2 cellular contexts compared by ENCODE assay signal in the genomic region with DNA sequence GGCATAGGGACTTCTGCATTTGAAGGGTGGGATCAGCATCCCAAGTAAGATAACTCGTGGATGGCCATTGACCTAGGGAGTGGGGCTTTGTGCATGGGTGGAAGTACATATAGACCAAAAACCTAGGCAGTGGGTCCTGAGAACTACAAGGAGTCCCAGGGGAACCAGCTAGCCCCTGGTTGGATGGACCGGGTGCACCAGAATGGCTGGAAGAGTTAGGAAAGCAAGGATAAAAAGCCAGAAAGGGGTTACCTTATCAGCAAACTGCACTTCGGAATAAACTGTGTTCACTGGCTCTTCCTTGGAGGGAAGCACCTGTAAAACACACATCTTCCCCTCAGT.
A peak's percentile ranks its signal among the peaks of the same experiment; 100 is the strongest.
TF ChIP-seq lines count a peak whose summit lies in the region.

No MANE protein-coding gene starts in this region.

TF ChIP-seq in GM12891, 5 proteins besides CTCF, POLR2A, EP300 and RAD21:
- TF ChIP-seq POU2F2 (IDR thresholded peaks at IDR 0.05; ENCODE audit: low read depth, low read length) (no peak), POLR2AphosphoS5 (IDR thresholded peaks at IDR 0.05; ENCODE audit: low read depth, low read length) (no peak), PAX5 (IDR thresholded peaks at IDR 0.05; ENCODE audit: insufficient read depth, low read length, severe bottlenecking) (no peak), TAF1 (IDR thresholded peaks at IDR 0.05; ENCODE audit: low read depth, low read length) (no peak), SPI1 (IDR thresholded peaks at IDR 0.05; ENCODE audit: low read depth, low read length) (no peak)

TF ChIP-seq in GM12878, 131 proteins besides CTCF, POLR2A, EP300 and RAD21 (continues in another document):
- TF ChIP-seq IKZF1 (conservative IDR thresholded peaks at IDR 0.05) (peak; percentile 59), JUND (IDR thresholded peaks at IDR 0.05; ENCODE audit: low read depth, low read length) (no peak), RUNX3 (IDR thresholded peaks at IDR 0.05; ENCODE audit: low read length) (no peak), WRNIP1 (IDR thresholded peaks at IDR 0.05; ENCODE audit: borderline replicate concordance, low read depth, low read length) (no peak), NRF1 (conservative IDR thresholded peaks at IDR 0.05; ENCODE audit: low read depth, low read length) (no peak), MTA3 (IDR thresholded peaks at IDR 0.05; ENCODE audit: borderline replicate concordance, low read length) (no peak), CHD1 (IDR thresholded peaks at IDR 0.05; ENCODE audit: low read depth, low read length) (no peak), DPF2 (IDR thresholded peaks at IDR 0.05) (no peak), JUNB (IDR thresholded peaks at IDR 0.05) (no peak), ZZZ3 (IDR thresholded peaks at IDR 0.05; ENCODE audit: control insufficient read depth, insufficient read length, low read depth) (no peak), ZNF24 (IDR thresholded peaks at IDR 0.05) (no peak), YY1 (IDR thresholded peaks at IDR 0.05; ENCODE audit: low read depth, low read length) (no peak), TCF7 (IDR thresholded peaks at IDR 0.05; ENCODE audit: borderline replicate concordance) (no peak), ZNF384 (IDR thresholded peaks at IDR 0.05; ENCODE audit: borderline replicate concordance, low read depth, low read length) (no peak), SREBF1 (IDR thresholded peaks at IDR 0.05; ENCODE audit: low read length) (no peak), GABPA (IDR thresholded peaks at IDR 0.05; ENCODE audit: low read depth) (no peak), PML (IDR thresholded peaks at IDR 0.05; ENCODE audit: low read length) (no peak), EED (IDR thresholded peaks at IDR 0.05; ENCODE audit: low read depth) (no peak; the same call in 1 of the 2 replicates), TAF1 (IDR thresholded peaks at IDR 0.05; ENCODE audit: borderline replicate concordance, low read depth, low read length) (no peak), NFXL1 (IDR thresholded peaks at IDR 0.05; ENCODE audit: borderline replicate concordance) (no peak), STAT1 (conservative IDR thresholded peaks at IDR 0.05) (no peak), CREM (IDR thresholded peaks at IDR 0.05; ENCODE audit: low read depth) (no peak), SUPT20H (IDR thresholded peaks at IDR 0.05; ENCODE audit: borderline replicate concordance, control insufficient read depth, low read depth, low read length) (no peak), NR2C1 (IDR thresholded peaks at IDR 0.05) (no peak)
- TF ChIP-seq, protein P1, sequence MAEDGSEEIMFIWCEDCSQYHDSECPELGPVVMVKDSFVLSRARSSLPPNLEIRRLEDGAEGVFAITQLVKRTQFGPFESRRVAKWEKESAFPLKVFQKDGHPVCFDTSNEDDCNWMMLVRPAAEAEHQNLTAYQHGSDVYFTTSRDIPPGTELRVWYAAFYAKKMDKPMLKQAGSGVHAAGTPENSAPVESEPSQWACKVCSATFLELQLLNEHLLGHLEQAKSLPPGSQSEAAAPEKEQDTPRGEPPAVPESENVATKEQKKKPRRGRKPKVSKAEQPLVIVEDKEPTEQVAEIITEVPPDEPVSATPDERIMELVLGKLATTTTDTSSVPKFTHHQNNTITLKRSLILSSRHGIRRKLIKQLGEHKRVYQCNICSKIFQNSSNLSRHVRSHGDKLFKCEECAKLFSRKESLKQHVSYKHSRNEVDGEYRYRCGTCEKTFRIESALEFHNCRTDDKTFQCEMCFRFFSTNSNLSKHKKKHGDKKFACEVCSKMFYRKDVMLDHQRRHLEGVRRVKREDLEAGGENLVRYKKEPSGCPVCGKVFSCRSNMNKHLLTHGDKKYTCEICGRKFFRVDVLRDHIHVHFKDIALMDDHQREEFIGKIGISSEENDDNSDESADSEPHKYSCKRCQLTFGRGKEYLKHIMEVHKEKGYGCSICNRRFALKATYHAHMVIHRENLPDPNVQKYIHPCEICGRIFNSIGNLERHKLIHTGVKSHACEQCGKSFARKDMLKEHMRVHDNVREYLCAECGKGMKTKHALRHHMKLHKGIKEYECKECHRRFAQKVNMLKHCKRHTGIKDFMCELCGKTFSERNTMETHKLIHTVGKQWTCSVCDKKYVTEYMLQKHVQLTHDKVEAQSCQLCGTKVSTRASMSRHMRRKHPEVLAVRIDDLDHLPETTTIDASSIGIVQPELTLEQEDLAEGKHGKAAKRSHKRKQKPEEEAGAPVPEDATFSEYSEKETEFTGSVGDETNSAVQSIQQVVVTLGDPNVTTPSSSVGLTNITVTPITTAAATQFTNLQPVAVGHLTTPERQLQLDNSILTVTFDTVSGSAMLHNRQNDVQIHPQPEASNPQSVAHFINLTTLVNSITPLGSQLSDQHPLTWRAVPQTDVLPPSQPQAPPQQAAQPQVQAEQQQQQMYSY (CRISPR knock-in tag; IDR thresholded peaks at IDR 0.05): no peak
- TF ChIP-seq, protein P2, sequence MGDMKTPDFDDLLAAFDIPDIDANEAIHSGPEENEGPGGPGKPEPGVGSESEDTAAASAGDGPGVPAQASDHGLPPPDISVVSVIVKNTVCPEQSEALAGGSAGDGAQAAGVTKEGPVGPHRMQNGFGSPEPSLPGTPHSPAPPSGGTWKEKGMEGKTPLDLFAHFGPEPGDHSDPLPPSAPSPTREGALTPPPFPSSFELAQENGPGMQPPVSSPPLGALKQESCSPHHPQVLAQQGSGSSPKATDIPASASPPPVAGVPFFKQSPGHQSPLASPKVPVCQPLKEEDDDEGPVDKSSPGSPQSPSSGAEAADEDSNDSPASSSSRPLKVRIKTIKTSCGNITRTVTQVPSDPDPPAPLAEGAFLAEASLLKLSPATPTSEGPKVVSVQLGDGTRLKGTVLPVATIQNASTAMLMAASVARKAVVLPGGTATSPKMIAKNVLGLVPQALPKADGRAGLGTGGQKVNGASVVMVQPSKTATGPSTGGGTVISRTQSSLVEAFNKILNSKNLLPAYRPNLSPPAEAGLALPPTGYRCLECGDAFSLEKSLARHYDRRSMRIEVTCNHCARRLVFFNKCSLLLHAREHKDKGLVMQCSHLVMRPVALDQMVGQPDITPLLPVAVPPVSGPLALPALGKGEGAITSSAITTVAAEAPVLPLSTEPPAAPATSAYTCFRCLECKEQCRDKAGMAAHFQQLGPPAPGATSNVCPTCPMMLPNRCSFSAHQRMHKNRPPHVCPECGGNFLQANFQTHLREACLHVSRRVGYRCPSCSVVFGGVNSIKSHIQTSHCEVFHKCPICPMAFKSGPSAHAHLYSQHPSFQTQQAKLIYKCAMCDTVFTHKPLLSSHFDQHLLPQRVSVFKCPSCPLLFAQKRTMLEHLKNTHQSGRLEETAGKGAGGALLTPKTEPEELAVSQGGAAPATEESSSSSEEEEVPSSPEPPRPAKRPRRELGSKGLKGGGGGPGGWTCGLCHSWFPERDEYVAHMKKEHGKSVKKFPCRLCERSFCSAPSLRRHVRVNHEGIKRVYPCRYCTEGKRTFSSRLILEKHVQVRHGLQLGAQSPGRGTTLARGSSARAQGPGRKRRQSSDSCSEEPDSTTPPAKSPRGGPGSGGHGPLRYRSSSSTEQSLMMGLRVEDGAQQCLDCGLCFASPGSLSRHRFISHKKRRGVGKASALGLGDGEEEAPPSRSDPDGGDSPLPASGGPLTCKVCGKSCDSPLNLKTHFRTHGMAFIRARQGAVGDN (IDR thresholded peaks at IDR 0.05): 0 out of 2 replicates have a peak, but pooled peaks have one; percentile 10
- TF ChIP-seq, protein P3, sequence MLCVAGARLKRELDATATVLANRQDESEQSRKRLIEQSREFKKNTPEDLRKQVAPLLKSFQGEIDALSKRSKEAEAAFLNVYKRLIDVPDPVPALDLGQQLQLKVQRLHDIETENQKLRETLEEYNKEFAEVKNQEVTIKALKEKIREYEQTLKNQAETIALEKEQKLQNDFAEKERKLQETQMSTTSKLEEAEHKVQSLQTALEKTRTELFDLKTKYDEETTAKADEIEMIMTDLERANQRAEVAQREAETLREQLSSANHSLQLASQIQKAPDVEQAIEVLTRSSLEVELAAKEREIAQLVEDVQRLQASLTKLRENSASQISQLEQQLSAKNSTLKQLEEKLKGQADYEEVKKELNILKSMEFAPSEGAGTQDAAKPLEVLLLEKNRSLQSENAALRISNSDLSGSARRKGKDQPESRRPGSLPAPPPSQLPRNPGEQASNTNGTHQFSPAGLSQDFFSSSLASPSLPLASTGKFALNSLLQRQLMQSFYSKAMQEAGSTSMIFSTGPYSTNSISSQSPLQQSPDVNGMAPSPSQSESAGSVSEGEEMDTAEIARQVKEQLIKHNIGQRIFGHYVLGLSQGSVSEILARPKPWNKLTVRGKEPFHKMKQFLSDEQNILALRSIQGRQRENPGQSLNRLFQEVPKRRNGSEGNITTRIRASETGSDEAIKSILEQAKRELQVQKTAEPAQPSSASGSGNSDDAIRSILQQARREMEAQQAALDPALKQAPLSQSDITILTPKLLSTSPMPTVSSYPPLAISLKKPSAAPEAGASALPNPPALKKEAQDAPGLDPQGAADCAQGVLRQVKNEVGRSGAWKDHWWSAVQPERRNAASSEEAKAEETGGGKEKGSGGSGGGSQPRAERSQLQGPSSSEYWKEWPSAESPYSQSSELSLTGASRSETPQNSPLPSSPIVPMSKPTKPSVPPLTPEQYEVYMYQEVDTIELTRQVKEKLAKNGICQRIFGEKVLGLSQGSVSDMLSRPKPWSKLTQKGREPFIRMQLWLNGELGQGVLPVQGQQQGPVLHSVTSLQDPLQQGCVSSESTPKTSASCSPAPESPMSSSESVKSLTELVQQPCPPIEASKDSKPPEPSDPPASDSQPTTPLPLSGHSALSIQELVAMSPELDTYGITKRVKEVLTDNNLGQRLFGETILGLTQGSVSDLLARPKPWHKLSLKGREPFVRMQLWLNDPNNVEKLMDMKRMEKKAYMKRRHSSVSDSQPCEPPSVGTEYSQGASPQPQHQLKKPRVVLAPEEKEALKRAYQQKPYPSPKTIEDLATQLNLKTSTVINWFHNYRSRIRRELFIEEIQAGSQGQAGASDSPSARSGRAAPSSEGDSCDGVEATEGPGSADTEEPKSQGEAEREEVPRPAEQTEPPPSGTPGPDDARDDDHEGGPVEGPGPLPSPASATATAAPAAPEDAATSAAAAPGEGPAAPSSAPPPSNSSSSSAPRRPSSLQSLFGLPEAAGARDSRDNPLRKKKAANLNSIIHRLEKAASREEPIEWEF (IDR thresholded peaks at IDR 0.05; ENCODE audit: insufficient replicate concordance, low read depth, low read length): peak; percentile 4
- TF ChIP-seq, protein P4, sequence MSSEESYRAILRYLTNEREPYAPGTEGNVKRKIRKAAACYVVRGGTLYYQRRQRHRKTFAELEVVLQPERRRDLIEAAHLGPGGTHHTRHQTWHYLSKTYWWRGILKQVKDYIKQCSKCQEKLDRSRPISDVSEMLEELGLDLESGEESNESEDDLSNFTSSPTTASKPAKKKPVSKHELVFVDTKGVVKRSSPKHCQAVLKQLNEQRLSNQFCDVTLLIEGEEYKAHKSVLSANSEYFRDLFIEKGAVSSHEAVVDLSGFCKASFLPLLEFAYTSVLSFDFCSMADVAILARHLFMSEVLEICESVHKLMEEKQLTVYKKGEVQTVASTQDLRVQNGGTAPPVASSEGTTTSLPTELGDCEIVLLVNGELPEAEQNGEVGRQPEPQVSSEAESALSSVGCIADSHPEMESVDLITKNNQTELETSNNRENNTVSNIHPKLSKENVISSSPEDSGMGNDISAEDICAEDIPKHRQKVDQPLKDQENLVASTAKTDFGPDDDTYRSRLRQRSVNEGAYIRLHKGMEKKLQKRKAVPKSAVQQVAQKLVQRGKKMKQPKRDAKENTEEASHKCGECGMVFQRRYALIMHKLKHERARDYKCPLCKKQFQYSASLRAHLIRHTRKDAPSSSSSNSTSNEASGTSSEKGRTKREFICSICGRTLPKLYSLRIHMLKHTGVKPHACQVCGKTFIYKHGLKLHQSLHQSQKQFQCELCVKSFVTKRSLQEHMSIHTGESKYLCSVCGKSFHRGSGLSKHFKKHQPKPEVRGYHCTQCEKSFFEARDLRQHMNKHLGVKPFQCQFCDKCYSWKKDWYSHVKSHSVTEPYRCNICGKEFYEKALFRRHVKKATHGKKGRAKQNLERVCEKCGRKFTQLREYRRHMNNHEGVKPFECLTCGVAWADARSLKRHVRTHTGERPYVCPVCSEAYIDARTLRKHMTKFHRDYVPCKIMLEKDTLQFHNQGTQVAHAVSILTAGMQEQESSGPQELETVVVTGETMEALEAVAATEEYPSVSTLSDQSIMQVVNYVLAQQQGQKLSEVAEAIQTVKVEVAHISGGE (CRISPR knock-in tag; IDR thresholded peaks at IDR 0.05): no peak
- TF ChIP-seq, protein P5, sequence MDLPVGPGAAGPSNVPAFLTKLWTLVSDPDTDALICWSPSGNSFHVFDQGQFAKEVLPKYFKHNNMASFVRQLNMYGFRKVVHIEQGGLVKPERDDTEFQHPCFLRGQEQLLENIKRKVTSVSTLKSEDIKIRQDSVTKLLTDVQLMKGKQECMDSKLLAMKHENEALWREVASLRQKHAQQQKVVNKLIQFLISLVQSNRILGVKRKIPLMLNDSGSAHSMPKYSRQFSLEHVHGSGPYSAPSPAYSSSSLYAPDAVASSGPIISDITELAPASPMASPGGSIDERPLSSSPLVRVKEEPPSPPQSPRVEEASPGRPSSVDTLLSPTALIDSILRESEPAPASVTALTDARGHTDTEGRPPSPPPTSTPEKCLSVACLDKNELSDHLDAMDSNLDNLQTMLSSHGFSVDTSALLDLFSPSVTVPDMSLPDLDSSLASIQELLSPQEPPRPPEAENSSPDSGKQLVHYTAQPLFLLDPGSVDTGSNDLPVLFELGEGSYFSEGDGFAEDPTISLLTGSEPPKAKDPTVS (IDR thresholded peaks at IDR 0.05; ENCODE audit: low read depth, low read length): no peak
- TF ChIP-seq, protein P6, sequence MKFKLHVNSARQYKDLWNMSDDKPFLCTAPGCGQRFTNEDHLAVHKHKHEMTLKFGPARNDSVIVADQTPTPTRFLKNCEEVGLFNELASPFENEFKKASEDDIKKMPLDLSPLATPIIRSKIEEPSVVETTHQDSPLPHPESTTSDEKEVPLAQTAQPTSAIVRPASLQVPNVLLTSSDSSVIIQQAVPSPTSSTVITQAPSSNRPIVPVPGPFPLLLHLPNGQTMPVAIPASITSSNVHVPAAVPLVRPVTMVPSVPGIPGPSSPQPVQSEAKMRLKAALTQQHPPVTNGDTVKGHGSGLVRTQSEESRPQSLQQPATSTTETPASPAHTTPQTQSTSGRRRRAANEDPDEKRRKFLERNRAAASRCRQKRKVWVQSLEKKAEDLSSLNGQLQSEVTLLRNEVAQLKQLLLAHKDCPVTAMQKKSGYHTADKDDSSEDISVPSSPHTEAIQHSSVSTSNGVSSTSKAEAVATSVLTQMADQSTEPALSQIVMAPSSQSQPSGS (IDR thresholded peaks at IDR 0.05; ENCODE audit: low read length): no peak
- TF ChIP-seq, protein P7, sequence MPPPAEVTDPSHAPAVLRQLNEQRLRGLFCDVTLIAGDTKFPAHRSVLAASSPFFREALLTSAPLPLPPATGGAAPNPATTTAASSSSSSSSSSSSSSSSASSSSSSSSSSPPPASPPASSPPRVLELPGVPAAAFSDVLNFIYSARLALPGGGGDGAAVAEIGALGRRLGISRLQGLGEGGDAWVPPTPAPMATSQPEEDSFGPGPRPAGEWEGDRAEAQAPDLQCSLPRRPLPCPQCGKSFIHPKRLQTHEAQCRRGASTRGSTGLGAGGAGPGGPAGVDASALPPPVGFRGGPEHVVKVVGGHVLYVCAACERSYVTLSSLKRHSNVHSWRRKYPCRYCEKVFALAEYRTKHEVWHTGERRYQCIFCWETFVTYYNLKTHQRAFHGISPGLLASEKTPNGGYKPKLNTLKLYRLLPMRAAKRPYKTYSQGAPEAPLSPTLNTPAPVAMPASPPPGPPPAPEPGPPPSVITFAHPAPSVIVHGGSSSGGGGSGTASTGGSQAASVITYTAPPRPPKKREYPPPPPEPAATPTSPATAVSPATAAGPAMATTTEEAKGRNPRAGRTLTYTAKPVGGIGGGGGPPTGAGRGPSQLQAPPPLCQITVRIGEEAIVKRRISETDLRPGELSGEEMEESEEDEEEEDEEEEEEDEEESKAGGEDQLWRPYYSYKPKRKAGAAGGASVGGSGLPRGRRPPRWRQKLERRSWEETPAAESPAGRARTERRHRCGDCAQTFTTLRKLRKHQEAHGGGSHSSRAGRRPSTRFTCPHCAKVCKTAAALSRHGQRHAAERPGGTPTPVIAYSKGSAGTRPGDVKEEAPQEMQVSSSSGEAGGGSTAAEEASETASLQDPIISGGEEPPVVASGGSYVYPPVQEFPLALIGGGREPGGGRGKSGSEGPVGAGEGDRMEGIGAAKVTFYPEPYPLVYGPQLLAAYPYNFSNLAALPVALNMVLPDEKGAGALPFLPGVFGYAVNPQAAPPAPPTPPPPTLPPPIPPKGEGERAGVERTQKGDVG (CRISPR knock-in tag; IDR thresholded peaks at IDR 0.05): peak; percentile 18; the same call in 1 of the 2 replicates
